In genomic region chr16:58502217-58502921, GRCh38 we compare ENCODE assay signal across 18 cellular contexts. TPM values are rescaled to one million over a fixed set of nuclear protein-coding genes. Genes with fewer than 3 reads are reported as not detected.
A peak's percentile ranks its signal among the peaks of the same experiment; 100 is the strongest.
DNase-seq lines count a peak whose midpoint lies in the region; ATAC-seq and TF ChIP-seq lines count a peak whose summit lies in the region.
"Had no signal": no experiment of that assay in that cellular context is flagged by ENCODE, and none has a peak within 500 bp of the region (broad histone marks: within the 10 kb centered on the region; RNA-seq: fewer than 3 reads in every experiment).

No MANE protein-coding gene starts in this region.

- no peak for TF ChIP-seq CTCF in Calu3 (IDR thresholded peaks at IDR 0.05; ENCODE audit: unreplicated experiment)
- no peak for TF ChIP-seq CTCF in mesothelial cell of epicardium (IDR thresholded peaks at IDR 0.05; ENCODE audit: unreplicated experiment)

- no peak overlapping the region for H3K4me3 ChIP-seq in BLaER1

- peak overlapping the region; percentile 81 for H3K4me2 ChIP-seq in BLaER1

- H3K9me3 Mint-ChIP-seq in Calu3 (ENCODE audit: low read depth, unreplicated experiment) (no peaks in the 10 kb centered on the region), mesothelial cell of epicardium (no peaks in the 10 kb centered on the region)
- H3K9me3 Mint-ChIP-seq: activated CD4-positive, alpha-beta T cell treated with anti-CD3 and anti-CD28 coated beads, Interleukin-2, amount 10 ng/mL, durations not matched to agents 24 days and 14 days; stimulated activated memory B cell treated with anti-CD40 and anti-IgM and Interleukin-4, amounts not matched to agents 10 μg/mL and 1 μg/mL and 100 μg/mL, for 72 hours had no signal

- intact Hi-C loops in Calu3 (cut with micrococcal nuclease; ENCODE audit: unreplicated experiment) = no loop called here

- no peak for ATAC-seq in HG03135 (IDR thresholded peaks at IDR 0.05; ENCODE audit: unreplicated experiment)

- no peak overlapping the region for H3K4me3 Mint-ChIP-seq in Calu3 (ENCODE audit: low read depth, unreplicated experiment)
- H3K4me3 Mint-ChIP-seq in mesothelial cell of epicardium = peak overlapping the region; percentile 83

- H4K20me1 ChIP-seq in BLaER1 = no peaks in the 10 kb centered on the region

- H3K27me3 Mint-ChIP-seq in Calu3 (ENCODE audit: unreplicated experiment) (peaks cover 13% of the 10 kb centered on the region), mesothelial cell of epicardium (ENCODE audit: low read depth) (peaks cover 14% of the 10 kb centered on the region)

- H3K27ac ChIP-seq in BLaER1 (no peak overlapping the region), caudate nucleus (ENCODE audit: low read depth, low read length) (peak overlapping the region; percentile 44)
- H3K27ac ChIP-seq: foreskin keratinocyte, tibial nerve had no signal

- no TSS peak for BruUV-seq in Calu3 (replicated peaks; lab: Mats Ljungman, UMichigan)

- H3K27ac Mint-ChIP-seq in Calu3 (ENCODE audit: unreplicated experiment) (peak overlapping the region; percentile 60), mesothelial cell of epicardium (no peak overlapping the region)
- H3K27ac Mint-ChIP-seq: activated CD4-positive, alpha-beta T cell treated with anti-CD3 and anti-CD28 coated beads, Interleukin-2, amount 10 ng/mL, durations not matched to agents 24 days and 14 days; stimulated activated memory B cell treated with anti-CD40 and anti-IgM and Interleukin-4, amounts not matched to agents 10 μg/mL and 1 μg/mL and 100 μg/mL, for 72 hours had no signal

- H3K9me3 ChIP-seq in BLaER1 = no peaks in the 10 kb centered on the region
- H3K9me3 ChIP-seq: tibial nerve had no signal

- H3K27me3 ChIP-seq in BLaER1 = peaks cover 34% of the 10 kb centered on the region

- H3K4me1 Mint-ChIP-seq in Calu3 (ENCODE audit: low read depth, unreplicated experiment) (peaks cover 20% of the 10 kb centered on the region), mesothelial cell of epicardium (peaks cover 19% of the 10 kb centered on the region)

- peaks cover 39% of the 10 kb centered on the region for H3K4me1 ChIP-seq in BLaER1
- H3K4me1 ChIP-seq: foreskin keratinocyte had no signal

- no peak overlapping the region for H3K9ac ChIP-seq in BLaER1

- CTCF ChIA-PET in Calu3 (lab: Charles Lee) = interaction anchor here (0.5 kb wide), 1 partner anchor 167 kb away, joined by 3 read pairs; no protein-coding TSS in a partner anchor

- no peaks in the 10 kb centered on the region for H3K36me3 ChIP-seq in BLaER1
- H3K36me3 ChIP-seq: tibial nerve had no signal

- no peak for DNase-seq in Calu3
- no peak for DNase-seq in caudate nucleus (lab: John Stamatoyannopoulos, UW)
- DNase-seq in mesothelial cell of epicardium (ENCODE audit: low spot score in 2 of 2, unreplicated experiment in 2 of 2) = no peak
- DNase-seq in stimulated activated CD4-positive, alpha-beta T cell treated with anti-CD3 and anti-CD28 coated beads, Interleukin-2, amount 100 ng/mL, for 24 hours = no peak
- DNase-seq in kidney tubule cell (ENCODE audit: low spot score) = no peak
- no peak for DNase-seq in hippocampal formation (lab: John Stamatoyannopoulos, UW)
- DNase-seq: activated CD4-positive, alpha-beta T cell treated with anti-CD3 and anti-CD28 coated beads, Interleukin-2, amount 10 ng/mL, durations not matched to agents 24 days and 14 days; foreskin keratinocyte; KBM-7; MV-4-11; NCI-H187 treated with DMSO at 0.1 percent for 48 hours; NCI-H446; occipital lobe; SW 1271 had no signal

- peaks cover 24% of the 10 kb centered on the region for H3K36me3 Mint-ChIP-seq in Calu3 (ENCODE audit: insufficient read depth, unreplicated experiment)
- H3K36me3 Mint-ChIP-seq in mesothelial cell of epicardium = no peaks in the 10 kb centered on the region
- H3K36me3 Mint-ChIP-seq: stimulated activated memory B cell treated with anti-CD40 and anti-IgM and Interleukin-4, amounts not matched to agents 10 μg/mL and 1 μg/mL and 100 μg/mL, for 72 hours had no signal

RNA-seq across cellular contexts. Expression of gene NDRG4, which starts 2.4 kb away (rescaled TPM):
- 4.9 and 6.1 TPM in 2 replicates for total RNA-seq in Calu3 (2022)
- total RNA-seq in mesothelial cell of epicardium = 17.3 to 18.6 TPM (median 17.4 TPM) in 3 replicates

RNA-seq across cellular contexts. Expression of gene SETD6, which starts 12.9 kb away (rescaled TPM):
- total RNA-seq in Calu3 (2022) = 42.8 and 46.8 TPM in 2 replicates
- 27.1 to 29.4 TPM (median 28.9 TPM) in 3 replicates for total RNA-seq in mesothelial cell of epicardium
